ENCODE assay signal across 8 cellular contexts in the genomic region with DNA sequence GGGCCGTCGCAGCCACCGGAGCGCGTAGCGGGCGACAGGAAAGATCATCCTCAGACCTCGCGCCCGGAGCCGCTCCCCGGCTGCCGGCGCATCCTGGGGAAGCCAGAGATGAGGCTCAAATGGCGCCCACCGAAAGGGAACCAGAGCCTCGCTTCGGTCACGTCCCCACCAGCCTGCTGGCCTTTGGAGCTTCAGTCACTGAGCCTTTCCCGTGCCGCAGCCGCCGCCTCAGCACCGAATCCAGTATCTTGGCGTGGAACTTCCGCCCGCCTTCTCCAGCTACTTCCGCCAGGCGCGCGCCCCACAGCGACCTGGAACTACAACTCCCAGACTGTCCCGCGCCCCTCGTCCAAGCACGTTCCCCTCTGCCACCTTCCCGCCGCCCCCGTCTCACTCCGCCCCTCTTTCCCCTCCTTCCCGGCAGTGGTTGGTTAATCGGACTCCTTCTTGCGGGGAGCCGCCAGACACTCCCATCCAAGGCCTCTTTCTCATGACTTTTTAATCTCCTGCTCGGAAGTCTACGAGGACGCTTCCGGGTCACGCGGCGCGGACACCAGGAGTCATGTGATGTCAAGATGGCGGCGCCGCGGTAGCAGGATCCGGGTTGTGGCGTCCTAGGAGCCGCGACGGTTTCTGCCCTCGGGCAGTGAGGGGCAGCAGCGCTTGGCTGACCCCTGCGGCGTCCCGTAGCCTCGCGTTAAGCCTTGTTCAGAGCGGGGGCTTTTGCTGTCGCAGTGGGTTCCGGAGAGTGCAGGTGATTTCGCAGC. TPM values are rescaled to one million over a fixed set of nuclear protein-coding genes. Genes with fewer than 3 reads are reported as not detected.
DNase-seq lines count a peak whose midpoint lies in the region; ATAC-seq and TF ChIP-seq lines count a peak whose summit lies in the region.

A gene with protein sequence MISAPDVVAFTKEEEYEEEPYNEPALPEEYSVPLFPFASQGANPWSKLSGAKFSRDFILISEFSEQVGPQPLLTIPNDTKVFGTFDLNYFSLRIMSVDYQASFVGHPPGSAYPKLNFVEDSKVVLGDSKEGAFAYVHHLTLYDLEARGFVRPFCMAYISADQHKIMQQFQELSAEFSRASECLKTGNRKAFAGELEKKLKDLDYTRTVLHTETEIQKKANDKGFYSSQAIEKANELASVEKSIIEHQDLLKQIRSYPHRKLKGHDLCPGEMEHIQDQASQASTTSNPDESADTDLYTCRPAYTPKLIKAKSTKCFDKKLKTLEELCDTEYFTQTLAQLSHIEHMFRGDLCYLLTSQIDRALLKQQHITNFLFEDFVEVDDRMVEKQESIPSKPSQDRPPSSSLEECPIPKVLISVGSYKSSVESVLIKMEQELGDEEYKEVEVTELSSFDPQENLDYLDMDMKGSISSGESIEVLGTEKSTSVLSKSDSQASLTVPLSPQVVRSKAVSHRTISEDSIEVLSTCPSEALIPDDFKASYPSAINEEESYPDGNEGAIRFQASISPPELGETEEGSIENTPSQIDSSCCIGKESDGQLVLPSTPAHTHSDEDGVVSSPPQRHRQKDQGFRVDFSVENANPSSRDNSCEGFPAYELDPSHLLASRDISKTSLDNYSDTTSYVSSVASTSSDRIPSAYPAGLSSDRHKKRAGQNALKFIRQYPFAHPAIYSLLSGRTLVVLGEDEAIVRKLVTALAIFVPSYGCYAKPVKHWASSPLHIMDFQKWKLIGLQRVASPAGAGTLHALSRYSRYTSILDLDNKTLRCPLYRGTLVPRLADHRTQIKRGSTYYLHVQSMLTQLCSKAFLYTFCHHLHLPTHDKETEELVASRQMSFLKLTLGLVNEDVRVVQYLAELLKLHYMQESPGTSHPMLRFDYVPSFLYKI (plus strand): TSS at position 563 of the 767 bp plus-strand sequence. CDS start 497 bp downstream, outside the sequence.
A gene with protein sequence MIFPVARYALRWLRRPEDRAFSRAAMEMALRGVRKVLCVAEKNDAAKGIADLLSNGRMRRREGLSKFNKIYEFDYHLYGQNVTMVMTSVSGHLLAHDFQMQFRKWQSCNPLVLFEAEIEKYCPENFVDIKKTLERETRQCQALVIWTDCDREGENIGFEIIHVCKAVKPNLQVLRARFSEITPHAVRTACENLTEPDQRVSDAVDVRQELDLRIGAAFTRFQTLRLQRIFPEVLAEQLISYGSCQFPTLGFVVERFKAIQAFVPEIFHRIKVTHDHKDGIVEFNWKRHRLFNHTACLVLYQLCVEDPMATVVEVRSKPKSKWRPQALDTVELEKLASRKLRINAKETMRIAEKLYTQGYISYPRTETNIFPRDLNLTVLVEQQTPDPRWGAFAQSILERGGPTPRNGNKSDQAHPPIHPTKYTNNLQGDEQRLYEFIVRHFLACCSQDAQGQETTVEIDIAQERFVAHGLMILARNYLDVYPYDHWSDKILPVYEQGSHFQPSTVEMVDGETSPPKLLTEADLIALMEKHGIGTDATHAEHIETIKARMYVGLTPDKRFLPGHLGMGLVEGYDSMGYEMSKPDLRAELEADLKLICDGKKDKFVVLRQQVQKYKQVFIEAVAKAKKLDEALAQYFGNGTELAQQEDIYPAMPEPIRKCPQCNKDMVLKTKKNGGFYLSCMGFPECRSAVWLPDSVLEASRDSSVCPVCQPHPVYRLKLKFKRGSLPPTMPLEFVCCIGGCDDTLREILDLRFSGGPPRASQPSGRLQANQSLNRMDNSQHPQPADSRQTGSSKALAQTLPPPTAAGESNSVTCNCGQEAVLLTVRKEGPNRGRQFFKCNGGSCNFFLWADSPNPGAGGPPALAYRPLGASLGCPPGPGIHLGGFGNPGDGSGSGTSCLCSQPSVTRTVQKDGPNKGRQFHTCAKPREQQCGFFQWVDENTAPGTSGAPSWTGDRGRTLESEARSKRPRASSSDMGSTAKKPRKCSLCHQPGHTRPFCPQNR (minus strand): TSS at position 264 of the 767 bp plus-strand sequence. CDS start 216 bp downstream, at position 48.

- peaks cover 0 to 70% (median 20%) of the 10 kb centered on the region in 6 donors for H3K36me3 ChIP-seq in spleen

- H3K27me3 ChIP-seq in spleen (replicated peaks in 1 of 7): no peaks in the 10 kb centered on the region

- H3K4me1 ChIP-seq in spleen: peaks cover 58 to 87% (median 74%) of the 10 kb centered on the region in 6 donors

- peak within 1 kb of the TSS; percentile 79 to 97 (median 94) for H3K27ac ChIP-seq in spleen

- TF ChIP-seq POLR2A in spleen (IDR thresholded peaks at IDR 0.05): peak in 1 of 3 donors; percentile 54

- TF ChIP-seq CTCF in spleen (IDR thresholded peaks at IDR 0.05 in 8 of 11, conservative IDR thresholded peaks at IDR 0.05 in 3 of 11): peak in 6 of 11 experiments; percentile 5 to 47 (median 26)

- H3K9me3 ChIP-seq in spleen: no peaks in the 10 kb centered on the region

- peak; percentile 89 for ATAC-seq in GM19023 (IDR thresholded peaks at IDR 0.05; ENCODE audit: unreplicated experiment)
- peak; percentile 87 for ATAC-seq in HG03280 (IDR thresholded peaks at IDR 0.05; ENCODE audit: unreplicated experiment)

- intact Hi-C loops in spleen (cut with DNase I; ENCODE audit: low total_unique reads): no loop called here

- peak within 1 kb of the TSS; percentile 61 to 97 (median 90) for H3K4me3 ChIP-seq in spleen

- 0 to 1% (median 0%) methylated on average over 48 to 72 of the region's 72 CpGs for WGBS in spleen, 5 donors

- peak; percentile 94 for DNase-seq in AG08396 (ENCODE audit: low spot score)
- peak; percentile 83 for DNase-seq in NCI-H345 treated with DMSO at 0.1 percent for 48 hours (lab: John Stamatoyannopoulos, UW; ENCODE audit: unreplicated experiment)
- peak; percentile 95 to 96 (median 95) for DNase-seq in activated CD4-positive, CD25-positive, alpha-beta regulatory T cell (lab: John Stamatoyannopoulos, UW)
- DNase-seq in central memory CD4-positive, alpha-beta T cell: peak; percentile 98
- DNase-seq in inferior parietal cortex (ENCODE audit: extremely low spot score): peak; percentile 93
- DNase-seq in spleen: peak; percentile 99

RNA-seq across cellular contexts. Expression of the first gene that starts in this region (rescaled TPM):
- 10 to 100 TPM; 25.8 to 38.0 (median 32.3) TPM for total RNA-seq in spleen
- polyA plus RNA-seq in spleen: 1 to 10 TPM; 3.9 to 9.2 (median 4.0) TPM

RNA-seq across cellular contexts. Expression of the second gene that starts in this region (rescaled TPM):
- 10 to 100 TPM; 42.0 to 60.1 (median 48.2) TPM for total RNA-seq in spleen
- polyA plus RNA-seq in spleen: 10 to 100 TPM in 2 of 3 donors, 1 to 10 TPM in 1; 9.8 to 18.5 (median 12.7) TPM

Comparison
In these comparisons a context has a peak if more than half of its experiments do, and no peak if none do; other contexts are left out.
1. Peak in every context shown above with its lines: DNase-seq, ATAC-seq, H3K4me3 ChIP-seq and H3K27ac ChIP-seq.